ENCODE assay signal across 1 cellular context in genomic region chr19:7928741-7929701, GRCh38.
A peak's percentile ranks its signal among the peaks of the same experiment; 100 is the strongest.
TF ChIP-seq lines count a peak whose summit lies in the region.

No MANE protein-coding gene starts in this region.

TF ChIP-seq in HEK293, 187 proteins besides CTCF, POLR2A, EP300 and RAD21 (continued from another document):
- no peak for TF ChIP-seq ELK4 (IDR thresholded peaks at IDR 0.05; ENCODE audit: borderline replicate concordance, low read depth, low read length)
- no peak for TF ChIP-seq ZNF114 (tag by site-specific recombination; IDR thresholded peaks at IDR 0.05)
- TF ChIP-seq ZNF239 (tag by site-specific recombination; IDR thresholded peaks at IDR 0.05), result no peak
- TF ChIP-seq ZSCAN23 (tag by site-specific recombination; IDR thresholded peaks at IDR 0.05), result 0 out of 2 replicates have a peak, but pooled peaks have one; percentile 42
- TF ChIP-seq ZFHX2 (tag by site-specific recombination; conservative IDR thresholded peaks at IDR 0.05), result peak; percentile 78
- TF ChIP-seq REPIN1 (tag by site-specific recombination; IDR thresholded peaks at IDR 0.05; ENCODE audit: low read depth), result no peak
- no peak for TF ChIP-seq ZNF624 (tag by site-specific recombination; IDR thresholded peaks at IDR 0.05)
- peak; percentile 69 for TF ChIP-seq ZBTB20 (tag by site-specific recombination; IDR thresholded peaks at IDR 0.05)
- TF ChIP-seq KLF9 (tag by site-specific recombination; IDR thresholded peaks at IDR 0.05; ENCODE audit: low read depth), result no peak
- peak; percentile 37 for TF ChIP-seq ZNF654 (tag by site-specific recombination; IDR thresholded peaks at IDR 0.05; ENCODE audit: low read depth)
- TF ChIP-seq TRIM28 (IDR thresholded peaks at IDR 0.05; ENCODE audit: borderline replicate concordance, low read length), result no peak
- peak; percentile 36 for TF ChIP-seq PRDM10 (tag by site-specific recombination; IDR thresholded peaks at IDR 0.05)
- TF ChIP-seq ZEB2 (tag by site-specific recombination; IDR thresholded peaks at IDR 0.05), result peak; percentile 91
- peak; percentile 80 for TF ChIP-seq ZNF629 (tag by site-specific recombination; IDR thresholded peaks at IDR 0.05)
- no peak for TF ChIP-seq ZNF645 (tag by site-specific recombination; IDR thresholded peaks at IDR 0.05)
- peak; percentile 53; the same call in 1 of the 2 replicates for TF ChIP-seq WT1 (tag by site-specific recombination; IDR thresholded peaks at IDR 0.05)
- no peak for TF ChIP-seq ZFP37 (tag by site-specific recombination; IDR thresholded peaks at IDR 0.05)
- TF ChIP-seq TSHZ1 (tag by site-specific recombination; IDR thresholded peaks at IDR 0.05; ENCODE audit: borderline replicate concordance), result no peak
- TF ChIP-seq IKZF3 (tag by site-specific recombination; IDR thresholded peaks at IDR 0.05), result 0 out of 2 replicates have a peak, but pooled peaks have one; percentile 9
- peak; percentile 29; the same call in 1 of the 2 replicates for TF ChIP-seq ZBTB10 (tag by site-specific recombination; IDR thresholded peaks at IDR 0.05)
- TF ChIP-seq SP7 (tag by site-specific recombination; IDR thresholded peaks at IDR 0.05), result peak; percentile 59; the same call in 1 of the 2 replicates
- TF ChIP-seq ZNF416 (tag by site-specific recombination; IDR thresholded peaks at IDR 0.05), result no peak
- peak; percentile 43 for TF ChIP-seq GLIS1 (tag by site-specific recombination; IDR thresholded peaks at IDR 0.05)
- peak; percentile 28; the same call in 1 of the 2 replicates for TF ChIP-seq ZNF341 (tag by site-specific recombination; IDR thresholded peaks at IDR 0.05; ENCODE audit: low read depth)
- TF ChIP-seq ZNF830 (tag by site-specific recombination; IDR thresholded peaks at IDR 0.05; ENCODE audit: low read depth), result no peak
- TF ChIP-seq ZXDB (tag by site-specific recombination; IDR thresholded peaks at IDR 0.05), result peak; percentile 19; the same call in 1 of the 2 replicates
- peak; percentile 61; the same call in 1 of the 2 replicates for TF ChIP-seq ZNF639 (tag by site-specific recombination; IDR thresholded peaks at IDR 0.05)
- peak; percentile 99 for TF ChIP-seq ZNF362 (tag by site-specific recombination; IDR thresholded peaks at IDR 0.05)
- TF ChIP-seq ZNF623 (tag by site-specific recombination; IDR thresholded peaks at IDR 0.05), result no peak
TF ChIP-seq in HEK293: peak in this region for 31.
